Comparison of ENCODE assay signal across 11 cellular contexts in the genomic region with DNA sequence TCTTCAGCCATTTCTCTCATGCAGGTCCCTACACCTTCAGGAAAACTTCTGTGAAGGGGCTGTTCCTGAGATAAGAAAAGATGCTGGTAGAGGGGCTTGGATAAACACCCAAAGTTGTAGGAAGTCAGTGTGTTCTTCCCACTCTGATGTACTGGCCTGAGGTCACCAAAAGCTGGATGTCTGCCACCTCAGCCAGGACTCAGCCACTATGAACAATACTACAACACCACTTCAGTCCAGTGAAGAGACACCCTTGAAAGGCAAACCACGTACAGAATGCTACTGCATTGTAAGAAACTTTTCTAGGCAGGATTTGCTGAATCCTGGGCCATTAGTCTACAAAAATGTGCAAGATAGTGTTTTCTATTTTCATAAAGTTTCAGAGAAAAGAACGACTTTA. TPM values are rescaled to one million over a fixed set of nuclear protein-coding genes. Genes with fewer than 3 reads are reported as not detected.
DNase-seq lines count a peak whose midpoint lies in the region; ATAC-seq, FAIRE-seq and TF ChIP-seq lines count a peak whose summit lies in the region.
"Had no signal": no experiment of that assay in that cellular context is flagged by ENCODE, and none has a peak within 500 bp of the region (broad histone marks: within the 10 kb centered on the region; RNA-seq: fewer than 3 reads in every experiment).

No MANE protein-coding gene starts in this region.

- TF ChIP-seq CTCF in bronchial epithelial cell (IDR thresholded peaks at IDR 0.05; ENCODE audit: insufficient read depth, low read length, severe bottlenecking) (no peak), HepG2 (CRISPR knock-in tag; IDR thresholded peaks at IDR 0.05) (no peak), vagina (IDR thresholded peaks at IDR 0.05) (no peak)

- H3K4me3 ChIP-seq in bronchial epithelial cell (ENCODE audit: low read depth, low read length) (peak overlapping the region; percentile 96), HepG2 (replicated peaks in 1 of 3; ENCODE audit: insufficient read depth in 1 of 3, low read depth in 2 of 3, low read length in 3 of 3) (no peak overlapping the region), vagina (peak overlapping the region; percentile 55 to 90)
- H3K4me3 ChIP-seq: BLaER1 treated with 17β-estradiol and CSF1 and Interleukin-3, amounts not matched to agents 10 nM and 100 nM had no signal

- no peak overlapping the region for H3K27ac Mint-ChIP-seq in activated CD4-positive, alpha-beta T cell treated with anti-CD3 and anti-CD28 coated beads, Interleukin-2, amount 10 ng/mL, durations not matched to agents 24 days and 14 days
- H3K27ac Mint-ChIP-seq: activated naive CD4-positive, alpha-beta T cell treated with anti-CD3 and anti-CD28 coated beads, Interleukin-2, amount 50 U/mL, for 24 hours; immature natural killer cell had no signal

- H3K36me3 Mint-ChIP-seq in activated CD4-positive, alpha-beta T cell treated with anti-CD3 and anti-CD28 coated beads, Interleukin-2, amount 10 ng/mL, durations not matched to agents 24 days and 14 days (ENCODE audit: low read depth): peaks cover 3% of the 10 kb centered on the region
- H3K36me3 Mint-ChIP-seq: activated naive CD4-positive, alpha-beta T cell treated with anti-CD3 and anti-CD28 coated beads, Interleukin-2, amount 50 U/mL, for 24 hours; immature natural killer cell had no signal

- H2AFZ ChIP-seq in HepG2 (ENCODE audit: low read length): no peak overlapping the region

- CTCF ChIA-PET in HepG2 (lab: Yijun Ruan, JAX; ENCODE audit: low intra/inter-chr PET ratio, low total read pairs): no interaction called here

- H3K79me2 ChIP-seq in HepG2 (ENCODE audit: insufficient read depth, low read length): peaks cover 9% of the 10 kb centered on the region

- DNase-seq in activated CD4-positive, alpha-beta T cell treated with anti-CD3 and anti-CD28 coated beads, Interleukin-2, amount 10 ng/mL, durations not matched to agents 24 days and 14 days: no peak
- DNase-seq in activated CD4-positive, alpha-beta T cell treated with anti-CD3 and anti-CD28 coated beads for 1 hour: no peak
- no peak for DNase-seq in bronchial epithelial cell (ENCODE audit: low read depth)
- DNase-seq in HepG2 (ENCODE audit: low spot score): no peak
- no peak for DNase-seq in vagina (ENCODE audit: extremely low spot score in 2 of 2)
- no peak for DNase-seq in NCI-H187 treated with DMSO at 0.1 percent for 48 hours (lab: John Stamatoyannopoulos, UW)
- no peak for DNase-seq in epidermal melanocyte (ENCODE audit: insufficient read length, low spot score)
- DNase-seq: immature natural killer cell had no signal

- H4K20me1 ChIP-seq in HepG2 (ENCODE audit: insufficient read depth, low read length): peaks cover 2% of the 10 kb centered on the region; the same call in 1 of the 2 replicates
- H4K20me1 ChIP-seq: BLaER1 treated with 17β-estradiol and CSF1 and Interleukin-3, amounts not matched to agents 10 nM and 100 nM had no signal

- peaks cover 4% of the 10 kb centered on the region for H3K36me3 ChIP-seq in bronchial epithelial cell (ENCODE audit: control insufficient read depth, insufficient read depth, low read length)
- no peaks in the 10 kb centered on the region for H3K36me3 ChIP-seq in HepG2 (replicated peaks in 1 of 2; ENCODE audit: control insufficient read depth in 1 of 2, insufficient read depth in 2 of 2, low read length in 2 of 2)
- H3K36me3 ChIP-seq in vagina: no peaks in the 10 kb centered on the region
- H3K36me3 ChIP-seq: BLaER1 treated with 17β-estradiol and CSF1 and Interleukin-3, amounts not matched to agents 10 nM and 100 nM had no signal

- H3K4me3 Mint-ChIP-seq in activated CD4-positive, alpha-beta T cell treated with anti-CD3 and anti-CD28 coated beads, Interleukin-2, amount 10 ng/mL, durations not matched to agents 24 days and 14 days: peak overlapping the region; percentile 93
- H3K4me3 Mint-ChIP-seq: activated naive CD4-positive, alpha-beta T cell treated with anti-CD3 and anti-CD28 coated beads, Interleukin-2, amount 50 U/mL, for 24 hours; immature natural killer cell had no signal

- intact Hi-C loops in activated CD4-positive, alpha-beta T cell treated with anti-CD3 and anti-CD28 coated beads, Interleukin-2, amount 10 ng/mL, durations not matched to agents 24 days and 14 days (cut with micrococcal nuclease): no loop called here
- intact Hi-C loops in HepG2 (cut with micrococcal nuclease; ENCODE audit: unreplicated experiment) (no loop called here), vagina (cut with DNase I) (no loop called here)

- BruUV-seq in HepG2 (replicated peaks; lab: Mats Ljungman, UMichigan): no TSS peak

- H3K4me1 ChIP-seq in HepG2 (ENCODE audit: insufficient read depth, low read length) (peaks cover 47% of the 10 kb centered on the region), vagina (peaks cover 52% of the 10 kb centered on the region)

- TF ChIP-seq EP300 in HepG2 (IDR thresholded peaks at IDR 0.05; ENCODE audit: low read depth in 2 of 2, low read length in 2 of 2) (no peak), HepG2 (CRISPR knock-in tag; IDR thresholded peaks at IDR 0.05; ENCODE audit: borderline replicate concordance) (no peak)

- no peaks in the 10 kb centered on the region for H3K9me3 Mint-ChIP-seq in activated CD4-positive, alpha-beta T cell treated with anti-CD3 and anti-CD28 coated beads, Interleukin-2, amount 10 ng/mL, durations not matched to agents 24 days and 14 days
- H3K9me3 Mint-ChIP-seq: activated naive CD4-positive, alpha-beta T cell treated with anti-CD3 and anti-CD28 coated beads, Interleukin-2, amount 50 U/mL, for 24 hours had no signal

- H3K9ac ChIP-seq in HepG2 (ENCODE audit: insufficient read depth, low read depth, low read length): no peak overlapping the region
- H3K9ac ChIP-seq: BLaER1 treated with 17β-estradiol and CSF1 and Interleukin-3, amounts not matched to agents 10 nM and 100 nM had no signal

- H3K9me3 ChIP-seq in HepG2 (ENCODE audit: low read length): no peaks in the 10 kb centered on the region
- no peaks in the 10 kb centered on the region for H3K9me3 ChIP-seq in vagina
- H3K9me3 ChIP-seq: BLaER1 treated with 17β-estradiol and CSF1 and Interleukin-3, amounts not matched to agents 10 nM and 100 nM had no signal

- peaks cover 59% of the 10 kb centered on the region for H3K27me3 Mint-ChIP-seq in activated CD4-positive, alpha-beta T cell treated with anti-CD3 and anti-CD28 coated beads, Interleukin-2, amount 10 ng/mL, durations not matched to agents 24 days and 14 days

- in situ Hi-C loops in HepG2 (cut with HindIII; ENCODE audit: extremely low pct_ligation_motif_present, low pct_unique_long_range_greater_than_20kb): loop anchor here (10.0 kb wide), 1 partner anchor 56 kb away; a partner anchor contains a TSS

- H3K27me3 ChIP-seq in bronchial epithelial cell (ENCODE audit: control insufficient read depth, insufficient read depth, low read length) (no peaks in the 10 kb centered on the region), HepG2 (ENCODE audit: control insufficient read depth in 1 of 2, insufficient read depth in 2 of 2, low read length in 2 of 2) (peaks cover 0 to 4% of the 10 kb centered on the region in 2 experiments; a peak in 1 of 5 replicates), vagina (no peaks in the 10 kb centered on the region)

- no peak for TF ChIP-seq RAD21 in HepG2 (CRISPR knock-in tag; IDR thresholded peaks at IDR 0.05)

- TF ChIP-seq POLR2A in HepG2 (IDR thresholded peaks at IDR 0.05; ENCODE audit: insufficient read depth in 1 of 2, low read depth in 2 of 2, low read length in 2 of 2) (no peak), vagina (IDR thresholded peaks at IDR 0.05) (no peak)

- 0 out of 2 replicates have a peak overlapping the region, but pooled peaks have one; percentile 3 for H3K4me2 ChIP-seq in HepG2 (ENCODE audit: low read depth, low read length)
- H3K4me2 ChIP-seq: BLaER1 treated with 17β-estradiol and CSF1 and Interleukin-3, amounts not matched to agents 10 nM and 100 nM had no signal

- POLR2A ChIA-PET in HepG2 (lab: Yijun Ruan, JAX): no interaction called here

- peaks cover 23% of the 10 kb centered on the region for H3K4me1 Mint-ChIP-seq in activated CD4-positive, alpha-beta T cell treated with anti-CD3 and anti-CD28 coated beads, Interleukin-2, amount 10 ng/mL, durations not matched to agents 24 days and 14 days
- H3K4me1 Mint-ChIP-seq: activated naive CD4-positive, alpha-beta T cell treated with anti-CD3 and anti-CD28 coated beads, Interleukin-2, amount 50 U/mL, for 24 hours had no signal

- no peak for ATAC-seq in HepG2
- ATAC-seq in HG03342 (IDR thresholded peaks at IDR 0.05; ENCODE audit: unreplicated experiment): no peak

- FAIRE-seq in bronchial epithelial cell (lab: Jason Lieb, UNC): no peak
- FAIRE-seq in HepG2 (lab: Jason Lieb, UNC): no peak

- WGBS in HepG2 (ENCODE audit: low lambda C conversion rate): 88% methylated on average over 2 of the region's 2 CpGs

- H3K27ac ChIP-seq in HepG2 (ENCODE audit: extremely low read length, insufficient read depth, low read length) (no peak overlapping the region), vagina (peak overlapping the region; percentile 6)
- H3K27ac ChIP-seq: BLaER1 treated with 17β-estradiol and CSF1 and Interleukin-3, amounts not matched to agents 10 nM and 100 nM had no signal

RNA-seq across cellular contexts. Expression of a gene that starts 2.4 kb away (rescaled TPM):
- 29.7 and 29.9 TPM in 2 replicates for total RNA-seq in activated CD4-positive, alpha-beta T cell treated with anti-CD3 and anti-CD28 coated beads, Interleukin-2, amount 10 ng/mL, durations not matched to agents 24 days and 14 days
- total RNA-seq in bronchial epithelial cell (28.4 and 33.0 TPM in 2 replicates), HepG2 (2016; rRNA removed; fragmentation: Illumina TruSeq; extraction: Trizol) (4.7 and 8.4 TPM in 2 replicates), vagina (24.3 TPM)
- 0.62 and 1.8 TPM in 2 replicates for total RNA-seq in HepG2 (2016; cell fraction: cytosol; rRNA removed; fragmentation: Illumina TruSeq; extraction: Trizol; ENCODE audit: low read depth)
- 4.2 and 7.6 TPM in 2 replicates for total RNA-seq in HepG2 (2016; cell fraction: insoluble cytoplasmic fraction; rRNA removed; fragmentation: Illumina TruSeq; extraction: Trizol)
- 3.1 TPM in 2 replicates for total RNA-seq in HepG2 (2016; cell fraction: membrane; rRNA removed; fragmentation: Illumina TruSeq; extraction: Trizol)
- 7.0 and 8.7 TPM in 2 replicates for total RNA-seq in HepG2 (2016; cell fraction: nucleus; rRNA removed; fragmentation: Illumina TruSeq; extraction: Trizol)
- 3.8 and 3.9 TPM in 2 replicates for polyA plus RNA-seq in HepG2 (2011; rRNA removed)
- 2.5 and 3.0 TPM in 2 replicates for polyA plus RNA-seq in HepG2 (2011; cell fraction: cytosol; rRNA removed)
- polyA plus RNA-seq in HepG2 (2011; cell fraction: nucleus; rRNA removed): 4.6 and 5.5 TPM in 2 replicates
- 2.9 and 3.3 TPM in 2 replicates for polyA plus RNA-seq in HepG2 (2012)
- 0.25 and 0.35 TPM in 2 replicates for polyA plus RNA-seq in HepG2 (2016; cell fraction: cytosol; fragmentation: Illumina TruSeq; extraction: Trizol; ENCODE audit: low read depth)
- polyA plus RNA-seq in HepG2 (2016; cell fraction: insoluble cytoplasmic fraction; fragmentation: Illumina TruSeq; extraction: Trizol; ENCODE audit: low read depth): 3.8 and 4.5 TPM in 2 replicates
- polyA plus RNA-seq in HepG2 (2016; cell fraction: membrane; fragmentation: Illumina TruSeq; extraction: Trizol; ENCODE audit: low read depth): 0.82 and 1.2 TPM in 2 replicates
- polyA plus RNA-seq in HepG2 (2016; cell fraction: nucleus; fragmentation: Illumina TruSeq; extraction: Trizol; ENCODE audit: insufficient read depth, low read depth): 2.7 and 4.5 TPM in 2 replicates
- polyA minus RNA-seq in HepG2 (2011; rRNA and poly(A)+ RNA removed; ENCODE audit: low replicate concordance): 16.6 and 45.9 TPM in 2 replicates
- polyA minus RNA-seq in HepG2 (2011; cell fraction: cytosol; rRNA and poly(A)+ RNA removed): 4.8 and 5.0 TPM in 2 replicates
- polyA minus RNA-seq in HepG2 (2011; cell fraction: nucleus; rRNA and poly(A)+ RNA removed): 10.2 and 13.1 TPM in 2 replicates

RNA-seq across cellular contexts. Expression of a gene that starts 54.0 kb away (rescaled TPM):
- 54.4 and 63.0 TPM in 2 replicates for total RNA-seq in activated CD4-positive, alpha-beta T cell treated with anti-CD3 and anti-CD28 coated beads, Interleukin-2, amount 10 ng/mL, durations not matched to agents 24 days and 14 days
- total RNA-seq in bronchial epithelial cell (0.53 and 1.7 TPM in 2 replicates), HepG2 (2016; rRNA removed; fragmentation: Illumina TruSeq; extraction: Trizol) (84.9 and 128 TPM in 2 replicates), vagina (6.4 TPM)
- total RNA-seq in HepG2 (2016; cell fraction: cytosol; rRNA removed; fragmentation: Illumina TruSeq; extraction: Trizol; ENCODE audit: low read depth): 4.7 and 7.1 TPM in 2 replicates
- 81.2 and 116 TPM in 2 replicates for total RNA-seq in HepG2 (2016; cell fraction: insoluble cytoplasmic fraction; rRNA removed; fragmentation: Illumina TruSeq; extraction: Trizol)
- 15.6 and 16.3 TPM in 2 replicates for total RNA-seq in HepG2 (2016; cell fraction: membrane; rRNA removed; fragmentation: Illumina TruSeq; extraction: Trizol)
- 88.9 and 92.7 TPM in 2 replicates for total RNA-seq in HepG2 (2016; cell fraction: nucleus; rRNA removed; fragmentation: Illumina TruSeq; extraction: Trizol)
- polyA plus RNA-seq in HepG2 (2011; rRNA removed): 8.8 and 14.7 TPM in 2 replicates
- 5.8 TPM in 2 replicates for polyA plus RNA-seq in HepG2 (2011; cell fraction: cytosol; rRNA removed)
- 12.3 and 16.2 TPM in 2 replicates for polyA plus RNA-seq in HepG2 (2011; cell fraction: nucleus; rRNA removed)
- 11.0 and 37.7 TPM in 2 replicates for polyA plus RNA-seq in HepG2 (2012)
- 1.6 and 2.5 TPM in 2 replicates for polyA plus RNA-seq in HepG2 (2016; cell fraction: cytosol; fragmentation: Illumina TruSeq; extraction: Trizol; ENCODE audit: low read depth)
- polyA plus RNA-seq in HepG2 (2016; cell fraction: insoluble cytoplasmic fraction; fragmentation: Illumina TruSeq; extraction: Trizol; ENCODE audit: low read depth): 117 and 121 TPM in 2 replicates
- 3.2 and 3.8 TPM in 2 replicates for polyA plus RNA-seq in HepG2 (2016; cell fraction: membrane; fragmentation: Illumina TruSeq; extraction: Trizol; ENCODE audit: low read depth)
- polyA plus RNA-seq in HepG2 (2016; cell fraction: nucleus; fragmentation: Illumina TruSeq; extraction: Trizol; ENCODE audit: insufficient read depth, low read depth): 120 and 130 TPM in 2 replicates
- 3.5 and 20.6 TPM in 2 replicates for polyA minus RNA-seq in HepG2 (2011; rRNA and poly(A)+ RNA removed; ENCODE audit: low replicate concordance)
- 13.0 and 18.9 TPM in 2 replicates for polyA minus RNA-seq in HepG2 (2011; cell fraction: cytosol; rRNA and poly(A)+ RNA removed)
- polyA minus RNA-seq in HepG2 (2011; cell fraction: nucleus; rRNA and poly(A)+ RNA removed): 30.3 and 42.6 TPM in 2 replicates

Comparison
In these comparisons a context has a peak if more than half of its experiments do, and no peak if none do; other contexts are left out.
1. H3K4me3 ChIP-seq: peak in bronchial epithelial cell (single experiment) and vagina (2 of 2); none in HepG2 (0 of 3).